Comparison of ENCODE assay signal across 20 cellular contexts in the genomic region with DNA sequence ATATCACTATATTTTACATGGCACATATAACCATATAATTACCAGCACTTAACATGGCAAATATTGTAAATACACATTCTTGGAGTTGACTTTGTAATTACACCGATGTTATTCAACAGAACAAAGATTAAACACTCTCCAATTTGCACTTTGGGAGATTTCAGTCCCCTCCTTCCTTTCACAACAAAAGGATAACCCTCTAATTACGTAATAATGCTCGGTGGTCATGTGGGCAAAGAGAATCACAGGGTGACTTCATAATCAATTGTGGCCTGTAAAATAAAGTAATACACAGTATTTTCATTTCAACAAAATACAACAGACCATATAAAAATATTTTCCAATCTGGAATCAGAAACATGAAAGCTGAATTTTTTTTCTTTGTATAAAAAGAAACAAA.
"Had no signal": no experiment of that assay in that cellular context is flagged by ENCODE, and none has a peak within 500 bp of the region (broad histone marks: within the 10 kb centered on the region; RNA-seq: fewer than 3 reads in every experiment).

No MANE protein-coding gene starts in this region.

- H3K4me1 Mint-ChIP-seq: activated naive CD4-positive, alpha-beta T cell treated with anti-CD3 and anti-CD28 coated beads, Interleukin-2, amount 10 ng/mL, durations not matched to agents 7 days and 5 days had no signal

- H3K27ac Mint-ChIP-seq: activated CD4-positive, alpha-beta memory T cell treated with anti-CD3 and anti-CD28 coated beads for 36 hours; activated naive CD4-positive, alpha-beta T cell treated with anti-CD3 and anti-CD28 coated beads, Interleukin-2, amount 10 ng/mL, durations not matched to agents 7 days and 5 days; natural killer cell treated with Interleukin-12 subunit alpha and Interleukin-12 subunit beta and Interleukin-15 and Interleukin-18, amount 100 ng/mL, for 72 hours; progenitor cell of endocrine pancreas had no signal

- H3K4me3 ChIP-seq: coronary artery, heart left ventricle, thyroid gland, upper lobe of right lung had no signal

- DNase-seq: activated CD4-positive, alpha-beta memory T cell treated with anti-CD3 and anti-CD28 coated beads for 36 hours; activated CD4-positive, alpha-beta T cell treated with anti-CD3 and anti-CD28 coated beads for 48 hours; activated CD4-positive, CD25-positive, alpha-beta regulatory T cell; activated effector memory CD4-positive, alpha-beta T cell treated with anti-CD3 and anti-CD28 coated beads, Interleukin-2, amount 50 U/mL, for 16 hours; activated naive CD4-positive, alpha-beta T cell treated with anti-CD3 and anti-CD28 coated beads, Interleukin-2, amount 10 ng/mL, durations not matched to agents 7 days and 5 days; amygdala; cerebellar nuclear complex; heart left ventricle; left ventricle myocardium superior; mammary epithelial cell; stimulated activated CD4-positive, alpha-beta T cell treated with anti-CD3 and anti-CD28 coated beads, Interleukin-12 subunit alpha, Interleukin-12 subunit beta, amount 100 ng/mL, for 4 hours; stimulated activated CD4-positive, alpha-beta T cell treated with anti-CD3 and anti-CD28 coated beads, Interleukin-4, amount 100 ng/mL, for 4 hours; stimulated activated naive CD8-positive, alpha-beta T cell treated with anti-CD3 and anti-CD28 coated beads, Interleukin-15, Interleukin-2, amounts not matched to agents 100 U/mL and 50 U/mL, for 24 hours; T-helper 9 cell; thyroid gland; upper lobe of right lung had no signal

- H3K36me3 Mint-ChIP-seq: activated CD4-positive, alpha-beta memory T cell treated with anti-CD3 and anti-CD28 coated beads for 36 hours; activated naive CD4-positive, alpha-beta T cell treated with anti-CD3 and anti-CD28 coated beads, Interleukin-2, amount 10 ng/mL, durations not matched to agents 7 days and 5 days; natural killer cell treated with Interleukin-12 subunit alpha and Interleukin-12 subunit beta and Interleukin-15 and Interleukin-18, amount 100 ng/mL, for 72 hours had no signal

- H3K27ac ChIP-seq: coronary artery, heart left ventricle, thyroid gland, upper lobe of right lung had no signal

- H3K9me3 Mint-ChIP-seq: activated CD4-positive, alpha-beta memory T cell treated with anti-CD3 and anti-CD28 coated beads for 36 hours; activated naive CD4-positive, alpha-beta T cell treated with anti-CD3 and anti-CD28 coated beads, Interleukin-2, amount 10 ng/mL, durations not matched to agents 7 days and 5 days; endodermal cell; natural killer cell treated with Interleukin-12 subunit alpha and Interleukin-12 subunit beta and Interleukin-15 and Interleukin-18, amount 100 ng/mL, for 72 hours had no signal

- ATAC-seq: heart left ventricle; left ventricle myocardium superior; natural killer cell treated with Interleukin-12 subunit alpha and Interleukin-12 subunit beta and Interleukin-15 and Interleukin-18, amount 100 ng/mL, for 72 hours; stimulated activated naive CD8-positive, alpha-beta T cell treated with anti-CD3 and anti-CD28 coated beads, Interleukin-15, Interleukin-2, amounts not matched to agents 100 U/mL and 50 U/mL, for 24 hours; upper lobe of right lung had no signal

- H3K27me3 Mint-ChIP-seq: activated naive CD4-positive, alpha-beta T cell treated with anti-CD3 and anti-CD28 coated beads, Interleukin-2, amount 10 ng/mL, durations not matched to agents 7 days and 5 days; progenitor cell of endocrine pancreas had no signal

- H3K4me1 ChIP-seq: heart left ventricle, thyroid gland, upper lobe of right lung had no signal

- H3K4me3 Mint-ChIP-seq: activated CD4-positive, alpha-beta memory T cell treated with anti-CD3 and anti-CD28 coated beads for 36 hours; activated naive CD4-positive, alpha-beta T cell treated with anti-CD3 and anti-CD28 coated beads, Interleukin-2, amount 10 ng/mL, durations not matched to agents 7 days and 5 days; endodermal cell; natural killer cell treated with Interleukin-12 subunit alpha and Interleukin-12 subunit beta and Interleukin-15 and Interleukin-18, amount 100 ng/mL, for 72 hours had no signal

- H3K27me3 ChIP-seq: heart left ventricle, thyroid gland, upper lobe of right lung had no signal

- H3K9me3 ChIP-seq: heart left ventricle, thyroid gland, upper lobe of right lung had no signal
